1 cellular context compared by ENCODE assay signal in the genomic region with DNA sequence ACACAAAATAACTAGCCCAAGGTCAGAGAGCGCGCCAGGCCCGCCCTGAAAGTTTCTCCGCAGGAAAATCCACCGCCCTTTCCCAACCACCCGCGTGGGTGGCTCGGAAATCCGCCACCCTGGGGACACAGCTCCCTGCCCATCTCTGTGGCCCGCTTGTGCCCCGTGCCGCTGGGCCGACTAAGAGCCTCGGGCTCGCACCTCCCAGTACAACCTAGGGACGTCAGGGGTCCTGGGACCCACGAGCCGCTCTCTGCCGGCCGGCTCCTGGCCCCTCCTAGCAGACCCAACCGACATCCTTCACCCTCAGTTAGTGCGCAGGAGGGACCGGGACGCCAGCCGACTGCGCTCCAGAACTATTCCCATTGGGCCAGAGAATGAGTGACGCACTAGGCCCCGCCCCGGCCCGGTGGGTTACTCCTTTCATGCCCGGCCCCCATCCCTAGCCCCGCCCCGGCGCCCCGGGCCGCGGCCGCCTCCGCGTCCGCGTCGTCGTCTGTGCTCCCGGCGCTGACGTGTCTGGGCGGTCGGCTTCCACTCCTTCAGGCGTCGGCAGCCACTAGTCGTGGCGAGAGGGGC.
TF ChIP-seq lines count a peak whose summit lies in the region.

No MANE protein-coding gene starts in this region.

TF ChIP-seq in HepG2, 621 proteins besides CTCF, POLR2A, EP300 and RAD21 (continued from another document and continues in another):
- TF ChIP-seq ZNF318 (CRISPR knock-in tag; IDR thresholded peaks at IDR 0.05) (no peak), ZBTB42 (CRISPR knock-in tag; IDR thresholded peaks at IDR 0.05) (no peak), ZNF737 (CRISPR knock-in tag; IDR thresholded peaks at IDR 0.05; ENCODE audit: borderline replicate concordance) (0 out of 2 replicates have a peak, but pooled peaks have one; percentile 40), MIXL1 (CRISPR knock-in tag; IDR thresholded peaks at IDR 0.05) (no peak), ELF1 (CRISPR knock-in tag; IDR thresholded peaks at IDR 0.05) (no peak), RFX3 (CRISPR knock-in tag; IDR thresholded peaks at IDR 0.05) (no peak), ZNF180 (CRISPR knock-in tag; IDR thresholded peaks at IDR 0.05; ENCODE audit: borderline replicate concordance, low read depth) (no peak), ZBTB33 (CRISPR knock-in tag; IDR thresholded peaks at IDR 0.05) (no peak), ZNF512B (CRISPR knock-in tag; IDR thresholded peaks at IDR 0.05; ENCODE audit: borderline replicate concordance) (0 out of 2 replicates have a peak, but pooled peaks have one; percentile 40), IRF2 (CRISPR knock-in tag; IDR thresholded peaks at IDR 0.05) (no peak), YEATS4 (CRISPR knock-in tag; IDR thresholded peaks at IDR 0.05; ENCODE audit: borderline replicate concordance) (0 out of 2 replicates have a peak, but pooled peaks have one; percentile 8), TCF7 (IDR thresholded peaks at IDR 0.05; ENCODE audit: low read depth) (no peak), THAP9 (CRISPR knock-in tag; IDR thresholded peaks at IDR 0.05; ENCODE audit: borderline replicate concordance) (peak; percentile 26; the same call in 1 of the 2 replicates), ZNF317 (CRISPR knock-in tag; IDR thresholded peaks at IDR 0.05) (no peak), SMYD3 (CRISPR knock-in tag; IDR thresholded peaks at IDR 0.05) (no peak; the same call in 1 of the 2 replicates)
- TF ChIP-seq, protein P1, sequence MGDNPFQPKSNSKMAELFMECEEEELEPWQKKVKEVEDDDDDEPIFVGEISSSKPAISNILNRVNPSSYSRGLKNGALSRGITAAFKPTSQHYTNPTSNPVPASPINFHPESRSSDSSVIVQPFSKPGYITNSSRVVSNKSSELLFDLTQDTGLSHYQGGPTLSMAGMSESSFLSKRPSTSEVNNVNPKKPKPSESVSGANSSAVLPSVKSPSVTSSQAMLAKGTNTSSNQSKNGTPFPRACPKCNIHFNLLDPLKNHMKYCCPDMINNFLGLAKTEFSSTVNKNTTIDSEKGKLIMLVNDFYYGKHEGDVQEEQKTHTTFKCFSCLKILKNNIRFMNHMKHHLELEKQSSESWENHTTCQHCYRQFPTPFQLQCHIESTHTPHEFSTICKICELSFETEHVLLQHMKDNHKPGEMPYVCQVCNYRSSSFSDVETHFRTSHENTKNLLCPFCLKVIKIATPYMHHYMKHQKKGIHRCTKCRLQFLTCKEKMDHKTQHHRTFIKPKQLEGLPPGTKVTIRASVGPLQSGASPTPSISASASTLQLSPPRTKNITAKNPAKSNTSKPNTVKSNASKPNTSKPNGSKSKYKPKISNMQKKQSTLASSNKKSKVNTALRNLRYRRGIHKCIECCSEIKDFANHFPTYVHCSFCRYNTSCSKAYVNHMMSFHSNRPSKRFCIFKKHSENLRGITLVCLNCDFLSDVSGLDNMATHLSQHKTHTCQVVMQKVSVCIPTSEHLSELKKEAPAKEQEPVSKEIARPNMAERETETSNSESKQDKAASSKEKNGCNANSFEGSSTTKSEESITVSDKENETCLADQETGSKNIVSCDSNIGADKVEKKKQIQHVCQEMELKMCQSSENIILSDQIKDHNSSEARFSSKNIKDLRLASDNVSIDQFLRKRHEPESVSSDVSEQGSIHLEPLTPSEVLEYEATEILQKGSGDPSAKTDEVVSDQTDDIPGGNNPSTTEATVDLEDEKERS (CRISPR knock-in tag; IDR thresholded peaks at IDR 0.05), result no peak
- TF ChIP-seq, protein P2, sequence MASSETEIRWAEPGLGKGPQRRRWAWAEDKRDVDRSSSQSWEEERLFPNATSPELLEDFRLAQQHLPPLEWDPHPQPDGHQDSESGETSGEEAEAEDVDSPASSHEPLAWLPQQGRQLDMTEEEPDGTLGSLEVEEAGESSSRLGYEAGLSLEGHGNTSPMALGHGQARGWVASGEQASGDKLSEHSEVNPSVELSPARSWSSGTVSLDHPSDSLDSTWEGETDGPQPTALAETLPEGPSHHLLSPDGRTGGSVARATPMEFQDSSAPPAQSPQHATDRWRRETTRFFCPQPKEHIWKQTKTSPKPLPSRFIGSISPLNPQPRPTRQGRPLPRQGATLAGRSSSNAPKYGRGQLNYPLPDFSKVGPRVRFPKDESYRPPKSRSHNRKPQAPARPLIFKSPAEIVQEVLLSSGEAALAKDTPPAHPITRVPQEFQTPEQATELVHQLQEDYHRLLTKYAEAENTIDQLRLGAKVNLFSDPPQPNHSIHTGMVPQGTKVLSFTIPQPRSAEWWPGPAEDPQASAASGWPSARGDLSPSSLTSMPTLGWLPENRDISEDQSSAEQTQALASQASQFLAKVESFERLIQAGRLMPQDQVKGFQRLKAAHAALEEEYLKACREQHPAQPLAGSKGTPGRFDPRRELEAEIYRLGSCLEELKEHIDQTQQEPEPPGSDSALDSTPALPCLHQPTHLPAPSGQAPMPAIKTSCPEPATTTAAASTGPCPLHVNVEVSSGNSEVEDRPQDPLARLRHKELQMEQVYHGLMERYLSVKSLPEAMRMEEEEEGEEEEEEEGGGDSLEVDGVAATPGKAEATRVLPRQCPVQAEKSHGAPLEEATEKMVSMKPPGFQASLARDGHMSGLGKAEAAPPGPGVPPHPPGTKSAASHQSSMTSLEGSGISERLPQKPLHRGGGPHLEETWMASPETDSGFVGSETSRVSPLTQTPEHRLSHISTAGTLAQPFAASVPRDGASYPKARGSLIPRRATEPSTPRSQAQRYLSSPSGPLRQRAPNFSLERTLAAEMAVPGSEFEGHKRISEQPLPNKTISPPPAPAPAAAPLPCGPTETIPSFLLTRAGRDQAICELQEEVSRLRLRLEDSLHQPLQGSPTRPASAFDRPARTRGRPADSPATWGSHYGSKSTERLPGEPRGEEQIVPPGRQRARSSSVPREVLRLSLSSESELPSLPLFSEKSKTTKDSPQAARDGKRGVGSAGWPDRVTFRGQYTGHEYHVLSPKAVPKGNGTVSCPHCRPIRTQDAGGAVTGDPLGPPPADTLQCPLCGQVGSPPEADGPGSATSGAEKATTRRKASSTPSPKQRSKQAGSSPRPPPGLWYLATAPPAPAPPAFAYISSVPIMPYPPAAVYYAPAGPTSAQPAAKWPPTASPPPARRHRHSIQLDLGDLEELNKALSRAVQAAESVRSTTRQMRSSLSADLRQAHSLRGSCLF (CRISPR knock-in tag; IDR thresholded peaks at IDR 0.05; ENCODE audit: borderline replicate concordance), result no peak
- TF ChIP-seq, protein P3, sequence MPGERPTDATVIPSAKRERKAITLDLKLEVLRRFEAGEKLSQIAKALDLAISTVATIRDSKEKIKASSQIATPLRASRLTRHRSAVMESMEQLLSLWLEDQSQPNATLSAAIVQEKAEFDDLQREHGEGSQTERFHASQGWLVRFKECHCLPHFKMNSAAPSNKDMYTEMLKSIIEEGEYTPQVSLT (CRISPR knock-in tag; IDR thresholded peaks at IDR 0.05; ENCODE audit: borderline replicate concordance, low read depth), result no peak
- TF ChIP-seq, protein P4, sequence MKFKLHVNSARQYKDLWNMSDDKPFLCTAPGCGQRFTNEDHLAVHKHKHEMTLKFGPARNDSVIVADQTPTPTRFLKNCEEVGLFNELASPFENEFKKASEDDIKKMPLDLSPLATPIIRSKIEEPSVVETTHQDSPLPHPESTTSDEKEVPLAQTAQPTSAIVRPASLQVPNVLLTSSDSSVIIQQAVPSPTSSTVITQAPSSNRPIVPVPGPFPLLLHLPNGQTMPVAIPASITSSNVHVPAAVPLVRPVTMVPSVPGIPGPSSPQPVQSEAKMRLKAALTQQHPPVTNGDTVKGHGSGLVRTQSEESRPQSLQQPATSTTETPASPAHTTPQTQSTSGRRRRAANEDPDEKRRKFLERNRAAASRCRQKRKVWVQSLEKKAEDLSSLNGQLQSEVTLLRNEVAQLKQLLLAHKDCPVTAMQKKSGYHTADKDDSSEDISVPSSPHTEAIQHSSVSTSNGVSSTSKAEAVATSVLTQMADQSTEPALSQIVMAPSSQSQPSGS (CRISPR knock-in tag; IDR thresholded peaks at IDR 0.05), result no peak
